ENCODE assay signal across 1 cellular context in the genomic region with DNA sequence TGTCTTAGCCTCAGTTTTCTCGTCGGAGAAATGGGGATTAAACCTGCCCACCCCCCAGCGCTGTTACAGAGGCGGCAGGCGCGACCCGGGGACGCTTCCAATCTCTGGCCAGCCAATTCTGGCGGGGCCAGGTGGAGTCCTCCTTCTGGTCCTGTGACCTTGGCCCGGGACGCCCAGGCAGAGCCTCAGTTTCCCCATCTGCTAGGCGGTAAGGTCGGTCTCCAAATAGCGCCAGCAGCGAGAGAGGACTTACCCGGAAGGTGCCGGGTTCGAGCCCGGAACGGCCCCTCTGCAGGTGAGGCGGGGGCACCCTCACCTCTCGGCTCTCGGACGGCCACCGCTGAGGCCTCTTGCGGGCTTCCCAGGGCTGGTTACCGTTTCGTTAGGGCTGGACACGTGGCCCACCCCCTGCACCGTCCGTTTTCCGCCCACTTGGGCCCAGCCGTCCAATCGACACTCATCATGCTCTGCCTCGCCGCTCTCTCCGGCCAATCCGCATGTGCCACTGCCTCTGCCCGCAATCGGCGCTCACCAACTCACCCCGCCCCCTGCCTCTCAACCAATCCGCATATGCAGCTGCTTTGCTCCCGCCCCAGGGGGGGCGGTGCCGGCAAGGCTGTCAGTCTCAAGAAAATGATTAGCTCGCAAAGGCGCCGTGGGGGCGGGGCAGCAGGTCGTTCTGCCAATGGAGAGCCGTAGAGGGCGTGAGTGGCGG.
TF ChIP-seq lines count a peak whose summit lies in the region.

A gene with protein sequence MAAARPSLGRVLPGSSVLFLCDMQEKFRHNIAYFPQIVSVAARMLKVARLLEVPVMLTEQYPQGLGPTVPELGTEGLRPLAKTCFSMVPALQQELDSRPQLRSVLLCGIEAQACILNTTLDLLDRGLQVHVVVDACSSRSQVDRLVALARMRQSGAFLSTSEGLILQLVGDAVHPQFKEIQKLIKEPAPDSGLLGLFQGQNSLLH (minus strand): TSS at position 384 of the 715 bp plus-strand sequence. CDS start 5,156 bp downstream, outside the sequence.

TF ChIP-seq in K562, 482 proteins besides CTCF, POLR2A, EP300 and RAD21 (continued from another document):
- TF ChIP-seq, protein P1, sequence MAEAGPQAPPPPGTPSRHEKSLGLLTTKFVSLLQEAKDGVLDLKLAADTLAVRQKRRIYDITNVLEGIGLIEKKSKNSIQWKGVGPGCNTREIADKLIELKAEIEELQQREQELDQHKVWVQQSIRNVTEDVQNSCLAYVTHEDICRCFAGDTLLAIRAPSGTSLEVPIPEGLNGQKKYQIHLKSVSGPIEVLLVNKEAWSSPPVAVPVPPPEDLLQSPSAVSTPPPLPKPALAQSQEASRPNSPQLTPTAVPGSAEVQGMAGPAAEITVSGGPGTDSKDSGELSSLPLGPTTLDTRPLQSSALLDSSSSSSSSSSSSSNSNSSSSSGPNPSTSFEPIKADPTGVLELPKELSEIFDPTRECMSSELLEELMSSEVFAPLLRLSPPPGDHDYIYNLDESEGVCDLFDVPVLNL (CRISPR knock-in tag; IDR thresholded peaks at IDR 0.05; ENCODE audit: low read depth), result 0 out of 2 replicates have a peak, but pooled peaks have one; percentile 32
- TF ChIP-seq RB1 (IDR thresholded peaks at IDR 0.05; ENCODE audit: low read depth) (peak; percentile 60), GABPA (tag; conservative IDR thresholded peaks at IDR 0.05; ENCODE audit: low read depth) (peak; percentile 78), ZNF75A (CRISPR knock-in tag; IDR thresholded peaks at IDR 0.05) (no peak), ZNF133 (CRISPR knock-in tag; IDR thresholded peaks at IDR 0.05) (no peak), ZNF586 (CRISPR knock-in tag; conservative IDR thresholded peaks at IDR 0.05) (no peak), SAFB2 (IDR thresholded peaks at IDR 0.05; ENCODE audit: borderline replicate concordance, low read depth, low read length, severe bottlenecking) (no peak), EHMT2 (IDR thresholded peaks at IDR 0.05) (no peak), HSF4 (CRISPR knock-in tag; IDR thresholded peaks at IDR 0.05; ENCODE audit: borderline replicate concordance) (no peak), MAFG (tag; conservative IDR thresholded peaks at IDR 0.05) (no peak), TBL1XR1 (IDR thresholded peaks at IDR 0.05; ENCODE audit: low read length in 2 of 2) (no peak), PHB2 (IDR thresholded peaks at IDR 0.05; ENCODE audit: low read depth) (no peak), ZNF263 (CRISPR knock-in tag; IDR thresholded peaks at IDR 0.05; ENCODE audit: borderline replicate concordance) (no peak), IRF2 (CRISPR knock-in tag; IDR thresholded peaks at IDR 0.05) (no peak), SRF (CRISPR knock-in tag; IDR thresholded peaks at IDR 0.05) (peak in 1 of 2 experiments; percentile 43; a peak in 1 of 4 replicates), TAF15 (IDR thresholded peaks at IDR 0.05; ENCODE audit: low read depth, low read length) (no peak), SIN3B (IDR thresholded peaks at IDR 0.05; ENCODE audit: low read depth) (peak; percentile 76), BCL6 (CRISPR knock-in tag; IDR thresholded peaks at IDR 0.05) (no peak), ZNF12 (CRISPR knock-in tag; IDR thresholded peaks at IDR 0.05) (0 out of 2 replicates have a peak, but pooled peaks have one; percentile 17), ZKSCAN1 (IDR thresholded peaks at IDR 0.05; ENCODE audit: low read depth, low read length) (no peak), ZNF764 (CRISPR knock-in tag; IDR thresholded peaks at IDR 0.05; ENCODE audit: low read depth) (no peak), XRCC4 (IDR thresholded peaks at IDR 0.05; ENCODE audit: extremely low read depth, insufficient read depth, insufficient read length) (no peak), ZSCAN32 (CRISPR knock-in tag; IDR thresholded peaks at IDR 0.05) (no peak), PHF8 (IDR thresholded peaks at IDR 0.05; ENCODE audit: borderline replicate concordance, low read length) (peak; percentile 88)
- TF ChIP-seq, protein P2, sequence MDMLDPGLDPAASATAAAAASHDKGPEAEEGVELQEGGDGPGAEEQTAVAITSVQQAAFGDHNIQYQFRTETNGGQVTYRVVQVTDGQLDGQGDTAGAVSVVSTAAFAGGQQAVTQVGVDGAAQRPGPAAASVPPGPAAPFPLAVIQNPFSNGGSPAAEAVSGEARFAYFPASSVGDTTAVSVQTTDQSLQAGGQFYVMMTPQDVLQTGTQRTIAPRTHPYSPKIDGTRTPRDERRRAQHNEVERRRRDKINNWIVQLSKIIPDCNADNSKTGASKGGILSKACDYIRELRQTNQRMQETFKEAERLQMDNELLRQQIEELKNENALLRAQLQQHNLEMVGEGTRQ (CRISPR knock-in tag; IDR thresholded peaks at IDR 0.05), result peak; percentile 95
- TF ChIP-seq, protein P3, sequence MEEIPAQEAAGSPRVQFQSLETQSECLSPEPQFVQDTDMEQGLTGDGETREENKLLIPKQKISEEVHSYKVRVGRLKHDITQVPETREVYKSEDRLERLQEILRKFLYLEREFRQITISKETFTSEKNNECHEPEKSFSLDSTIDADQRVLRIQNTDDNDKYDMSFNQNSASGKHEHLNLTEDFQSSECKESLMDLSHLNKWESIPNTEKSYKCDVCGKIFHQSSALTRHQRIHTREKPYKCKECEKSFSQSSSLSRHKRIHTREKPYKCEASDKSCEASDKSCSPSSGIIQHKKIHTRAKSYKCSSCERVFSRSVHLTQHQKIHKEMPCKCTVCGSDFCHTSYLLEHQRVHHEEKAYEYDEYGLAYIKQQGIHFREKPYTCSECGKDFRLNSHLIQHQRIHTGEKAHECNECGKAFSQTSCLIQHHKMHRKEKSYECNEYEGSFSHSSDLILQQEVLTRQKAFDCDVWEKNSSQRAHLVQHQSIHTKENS (CRISPR knock-in tag; IDR thresholded peaks at IDR 0.05), result no peak
- TF ChIP-seq, protein P4, sequence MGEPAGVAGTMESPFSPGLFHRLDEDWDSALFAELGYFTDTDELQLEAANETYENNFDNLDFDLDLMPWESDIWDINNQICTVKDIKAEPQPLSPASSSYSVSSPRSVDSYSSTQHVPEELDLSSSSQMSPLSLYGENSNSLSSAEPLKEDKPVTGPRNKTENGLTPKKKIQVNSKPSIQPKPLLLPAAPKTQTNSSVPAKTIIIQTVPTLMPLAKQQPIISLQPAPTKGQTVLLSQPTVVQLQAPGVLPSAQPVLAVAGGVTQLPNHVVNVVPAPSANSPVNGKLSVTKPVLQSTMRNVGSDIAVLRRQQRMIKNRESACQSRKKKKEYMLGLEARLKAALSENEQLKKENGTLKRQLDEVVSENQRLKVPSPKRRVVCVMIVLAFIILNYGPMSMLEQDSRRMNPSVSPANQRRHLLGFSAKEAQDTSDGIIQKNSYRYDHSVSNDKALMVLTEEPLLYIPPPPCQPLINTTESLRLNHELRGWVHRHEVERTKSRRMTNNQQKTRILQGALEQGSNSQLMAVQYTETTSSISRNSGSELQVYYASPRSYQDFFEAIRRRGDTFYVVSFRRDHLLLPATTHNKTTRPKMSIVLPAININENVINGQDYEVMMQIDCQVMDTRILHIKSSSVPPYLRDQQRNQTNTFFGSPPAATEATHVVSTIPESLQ (CRISPR knock-in tag; IDR thresholded peaks at IDR 0.05), result peak; percentile 3; the same call in 1 of the 2 replicates
TF ChIP-seq in K562: peak in this region for 166.
